In the genomic region with DNA sequence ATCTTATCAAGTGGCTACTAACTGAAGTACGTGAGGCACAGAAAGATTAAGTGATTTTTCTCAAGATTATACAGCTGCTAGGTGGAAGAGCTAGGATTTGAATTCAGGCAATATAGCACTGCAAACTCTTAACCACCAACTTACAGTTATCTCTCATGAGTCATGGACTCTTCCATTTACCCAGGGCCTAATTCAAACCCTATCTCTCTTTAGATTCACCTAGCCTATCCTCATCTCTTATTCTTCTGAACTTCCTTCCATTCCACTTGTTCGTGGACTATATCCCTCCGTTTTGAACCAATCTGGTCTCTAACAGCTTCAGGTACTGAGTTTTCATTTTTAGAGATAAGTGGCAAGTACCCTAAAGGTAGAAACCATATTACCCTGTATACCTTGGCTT, we compare ENCODE assay signal across 27 cellular contexts.
"Had no signal": no experiment of that assay in that cellular context is flagged by ENCODE, and none has a peak within 500 bp of the region (broad histone marks: within the 10 kb centered on the region; RNA-seq: fewer than 3 reads in every experiment).

No MANE protein-coding gene starts in this region.

- H3K27ac ChIP-seq: epithelial cell of prostate, gastrocnemius medialis, neural progenitor cell, parathyroid adenoma, right lobe of liver, suprapubic skin, transverse colon, vagina had no signal

- H3K27me3 Mint-ChIP-seq: dendritic cell treated with granulocyte-macrophage colony-stimulating factor and Interleukin-4, amounts not matched to agents 40 ng/mL and 50 ng/mL, for 4 days; naive thymus-derived CD4-positive, alpha-beta T cell; progenitor cell of endocrine pancreas; stimulated activated naive CD8-positive, alpha-beta T cell treated with anti-CD3 and anti-CD28 coated beads, Interleukin-15, amount 100 ng/mL, for 72 hours had no signal

- H3K36me3 ChIP-seq: gastrocnemius medialis, neural progenitor cell, right lobe of liver, vagina had no signal

- H3K27ac Mint-ChIP-seq: dendritic cell treated with granulocyte-macrophage colony-stimulating factor and Interleukin-4, amounts not matched to agents 40 ng/mL and 50 ng/mL, for 4 days; endodermal cell; naive thymus-derived CD4-positive, alpha-beta T cell; nephron; neural progenitor cell; progenitor cell of endocrine pancreas had no signal

- H3K79me2 ChIP-seq: parathyroid adenoma had no signal

- H3K9me3 Mint-ChIP-seq: dendritic cell treated with granulocyte-macrophage colony-stimulating factor and Interleukin-4, amounts not matched to agents 40 ng/mL and 50 ng/mL, for 4 days; endodermal cell; neural progenitor cell; stimulated activated naive CD8-positive, alpha-beta T cell treated with anti-CD3 and anti-CD28 coated beads, Interleukin-15, amount 100 ng/mL, for 72 hours had no signal

- H3K4me3 ChIP-seq: gastrocnemius medialis, lung, neural progenitor cell, right lobe of liver, smooth muscle cell, suprapubic skin, transverse colon, vagina had no signal

- H3K4me1 ChIP-seq: gastrocnemius medialis, neural progenitor cell, parathyroid adenoma, right lobe of liver, suprapubic skin, transverse colon, vagina had no signal

- DNase-seq: effector CD8-positive, alpha-beta T cell; endodermal cell; foreskin fibroblast; gastrocnemius medialis; head of caudate nucleus; kidney; mesenchymal stem cell; midbrain; naive thymus-derived CD4-positive, alpha-beta T cell; right lobe of liver; stimulated activated CD4-positive, alpha-beta T cell treated with anti-CD3 and anti-CD28 coated beads, Interleukin-12 subunit alpha, Interleukin-12 subunit beta, amount 100 ng/mL, for 4 hours; stimulated activated CD4-positive, alpha-beta T cell treated with anti-CD3 and anti-CD28 coated beads, Interleukin-1b, Interleukin-23, amount 100 ng/mL, for 48 hours; stimulated activated CD4-positive, alpha-beta T cell treated with anti-CD3 and anti-CD28 coated beads, Interleukin-4, amount 100 ng/mL, for 1 hour; stimulated activated CD8-positive, alpha-beta memory T cell treated with anti-CD3 and anti-CD28 coated beads, Interleukin-4, amount 100 ng/mL, for 48 hours; stimulated activated naive CD4-positive, alpha-beta T cell; stimulated activated naive CD8-positive, alpha-beta T cell treated with anti-CD3 and anti-CD28 coated beads, Interleukin-15, amount 100 ng/mL, for 72 hours; transverse colon had no signal

- H3K4me2 ChIP-seq: neural progenitor cell, smooth muscle cell had no signal

- H3K9me3 ChIP-seq: gastrocnemius medialis, right lobe of liver, suprapubic skin, transverse colon, vagina had no signal

- H3K9ac ChIP-seq: neural progenitor cell, parathyroid adenoma had no signal

- H3K4me1 Mint-ChIP-seq: naive thymus-derived CD4-positive, alpha-beta T cell; nephron; neural progenitor cell; stimulated activated naive CD8-positive, alpha-beta T cell treated with anti-CD3 and anti-CD28 coated beads, Interleukin-15, amount 100 ng/mL, for 72 hours had no signal

- FAIRE-seq: kidney had no signal

- H3K4me3 Mint-ChIP-seq: dendritic cell treated with granulocyte-macrophage colony-stimulating factor and Interleukin-4, amounts not matched to agents 40 ng/mL and 50 ng/mL, for 4 days; endodermal cell; naive thymus-derived CD4-positive, alpha-beta T cell; nephron; neural progenitor cell; stimulated activated naive CD8-positive, alpha-beta T cell treated with anti-CD3 and anti-CD28 coated beads, Interleukin-15, amount 100 ng/mL, for 72 hours had no signal

- H3K27me3 ChIP-seq: gastrocnemius medialis, neural progenitor cell, right lobe of liver, suprapubic skin, transverse colon, vagina had no signal
